In genomic region chr5:110840347-110840960, GRCh38 we compare ENCODE assay signal across 27 cellular contexts.
DNase-seq lines count a peak whose midpoint lies in the region; ATAC-seq and TF ChIP-seq lines count a peak whose summit lies in the region.
"Had no signal": no experiment of that assay in that cellular context is flagged by ENCODE, and none has a peak within 500 bp of the region (broad histone marks: within the 10 kb centered on the region; RNA-seq: fewer than 3 reads in every experiment).

No MANE protein-coding gene starts in this region.

- H3K27me3 ChIP-seq in right cardiac atrium (ENCODE audit: control insufficient read depth, insufficient read depth) (no peaks in the 10 kb centered on the region), left ventricle myocardium inferior (ENCODE audit: low read depth) (no peaks in the 10 kb centered on the region), endodermal cell (ENCODE audit: control insufficient read depth, insufficient read depth, low read length, poor library complexity, severe bottlenecking) (no peaks in the 10 kb centered on the region)
- H3K27me3 ChIP-seq: heart left ventricle, pancreas, right atrium auricular region had no signal

- H3K27ac ChIP-seq in right cardiac atrium (ENCODE audit: low read length) (no peak overlapping the region), left ventricle myocardium inferior (replicated peaks) (no peak overlapping the region), endodermal cell (ENCODE audit: low read depth, low read length) (no peak overlapping the region)
- H3K27ac ChIP-seq: A549, heart left ventricle, pancreas, right atrium auricular region, SK-N-MC, WERI-Rb-1 had no signal

- no peaks in the 10 kb centered on the region for H3K9me3 Mint-ChIP-seq in endodermal cell
- H3K9me3 Mint-ChIP-seq: activated CD4-positive, alpha-beta T cell treated with anti-CD3 and anti-CD28 coated beads, Interleukin-2, amount 10 ng/mL, durations not matched to agents 7 days and 5 days; activated naive CD4-positive, alpha-beta T cell treated with anti-CD3 and anti-CD28 coated beads, Interleukin-2, amount 10 ng/mL, durations not matched to agents 7 days and 5 days; type B pancreatic cell had no signal

- H3K36me3 ChIP-seq in left ventricle myocardium inferior (no peaks in the 10 kb centered on the region), endodermal cell (ENCODE audit: control insufficient read depth, insufficient read depth, low read length) (no peaks in the 10 kb centered on the region)
- H3K36me3 ChIP-seq: heart left ventricle, pancreas, right atrium auricular region, WERI-Rb-1 had no signal

- H3K4me3 ChIP-seq in right cardiac atrium (ENCODE audit: low read length) (no peak overlapping the region), left ventricle myocardium inferior (no peak overlapping the region), endodermal cell (ENCODE audit: low read length) (no peak overlapping the region)
- H3K4me3 ChIP-seq: A549, heart left ventricle, pancreas, right atrium auricular region, SK-N-MC had no signal

- H3K36me3 Mint-ChIP-seq in endodermal cell (ENCODE audit: low read depth) = no peaks in the 10 kb centered on the region
- H3K36me3 Mint-ChIP-seq: activated naive CD4-positive, alpha-beta T cell treated with anti-CD3 and anti-CD28 coated beads, Interleukin-2, amount 10 ng/mL, durations not matched to agents 7 days and 5 days; type B pancreatic cell had no signal

- ATAC-seq in right cardiac atrium = peak in 1 of 2 donors; percentile 41
- no peak for ATAC-seq in HG03354 (IDR thresholded peaks at IDR 0.05; ENCODE audit: poor library complexity, severe bottlenecking, unreplicated experiment)
- ATAC-seq: A549; activated T-cell treated with anti-CD3 and anti-CD28 coated beads, Interleukin-2, amount 50 U/mL, for 72 hours; heart left ventricle; naive thymus-derived CD8-positive, alpha-beta T cell; pancreas had no signal

- H3K9me3 ChIP-seq in right cardiac atrium (ENCODE audit: control insufficient read depth, low read length) = no peaks in the 10 kb centered on the region
- no peaks in the 10 kb centered on the region for H3K9me3 ChIP-seq in left ventricle myocardium inferior (replicated peaks)
- no peaks in the 10 kb centered on the region for H3K9me3 ChIP-seq in endodermal cell (ENCODE audit: control insufficient read depth, low read length)
- H3K9me3 ChIP-seq: A549, heart left ventricle, pancreas, right atrium auricular region had no signal

- 79% methylated on average over 7 of the region's 7 CpGs for WGBS in right cardiac atrium
- 89 to 94% methylated on average over 3 to 7 of the region's 7 CpGs for WGBS in endodermal cell (ENCODE audit: insufficient coverage in 1 of 2, insufficient read length in 1 of 2), 2 experiments

- no peaks in the 10 kb centered on the region for H3K4me1 Mint-ChIP-seq in endodermal cell
- H3K4me1 Mint-ChIP-seq: activated CD4-positive, alpha-beta T cell treated with anti-CD3 and anti-CD28 coated beads, Interleukin-2, amount 10 ng/mL, durations not matched to agents 7 days and 5 days; activated naive CD4-positive, alpha-beta T cell treated with anti-CD3 and anti-CD28 coated beads, Interleukin-2, amount 10 ng/mL, durations not matched to agents 7 days and 5 days; B cell; naive thymus-derived CD8-positive, alpha-beta T cell had no signal

- peak overlapping the region; percentile 15 for H3K27ac Mint-ChIP-seq in endodermal cell
- H3K27ac Mint-ChIP-seq: activated CD4-positive, alpha-beta T cell treated with anti-CD3 and anti-CD28 coated beads, Interleukin-2, amount 10 ng/mL, durations not matched to agents 7 days and 5 days; activated naive CD4-positive, alpha-beta T cell treated with anti-CD3 and anti-CD28 coated beads, Interleukin-2, amount 10 ng/mL, durations not matched to agents 7 days and 5 days; activated T-cell treated with anti-CD3 and anti-CD28 coated beads, Interleukin-2, amount 50 U/mL, for 72 hours; B cell; dendritic cell treated with granulocyte-macrophage colony-stimulating factor and Interleukin-4, amounts not matched to agents 40 ng/mL and 50 ng/mL, for 4 days; HFFc6; naive thymus-derived CD8-positive, alpha-beta T cell; type B pancreatic cell had no signal

- H3K4me1 ChIP-seq in right cardiac atrium (ENCODE audit: control insufficient read depth, insufficient read depth, low read length) = no peaks in the 10 kb centered on the region
- no peaks in the 10 kb centered on the region for H3K4me1 ChIP-seq in left ventricle myocardium inferior
- H3K4me1 ChIP-seq in endodermal cell (ENCODE audit: control insufficient read depth, insufficient read depth, low read length) = no peaks in the 10 kb centered on the region
- H3K4me1 ChIP-seq: A549, heart left ventricle, pancreas, right atrium auricular region had no signal

- TF ChIP-seq CTCF in left ventricle myocardium inferior (IDR thresholded peaks at IDR 0.05; ENCODE audit: borderline replicate concordance) = no peak
- TF ChIP-seq CTCF in endodermal cell (conservative IDR thresholded peaks at IDR 0.05) = no peak

- H3K27me3 Mint-ChIP-seq in endodermal cell (ENCODE audit: insufficient read depth) = no peaks in the 10 kb centered on the region
- H3K27me3 Mint-ChIP-seq: activated CD4-positive, alpha-beta T cell treated with anti-CD3 and anti-CD28 coated beads, Interleukin-2, amount 10 ng/mL, durations not matched to agents 7 days and 5 days; activated naive CD4-positive, alpha-beta T cell treated with anti-CD3 and anti-CD28 coated beads, Interleukin-2, amount 10 ng/mL, durations not matched to agents 7 days and 5 days; B cell; dendritic cell treated with granulocyte-macrophage colony-stimulating factor and Interleukin-4, amounts not matched to agents 40 ng/mL and 50 ng/mL, for 4 days had no signal

- H3K4me3 Mint-ChIP-seq in endodermal cell = no peak overlapping the region
- H3K4me3 Mint-ChIP-seq: activated CD4-positive, alpha-beta T cell treated with anti-CD3 and anti-CD28 coated beads, Interleukin-2, amount 10 ng/mL, durations not matched to agents 7 days and 5 days; activated naive CD4-positive, alpha-beta T cell treated with anti-CD3 and anti-CD28 coated beads, Interleukin-2, amount 10 ng/mL, durations not matched to agents 7 days and 5 days; activated T-cell treated with anti-CD3 and anti-CD28 coated beads, Interleukin-2, amount 50 U/mL, for 72 hours; B cell; dendritic cell treated with granulocyte-macrophage colony-stimulating factor and Interleukin-4, amounts not matched to agents 40 ng/mL and 50 ng/mL, for 4 days; HFFc6; naive thymus-derived CD8-positive, alpha-beta T cell; type B pancreatic cell had no signal

- H3K9ac ChIP-seq in endodermal cell (ENCODE audit: extremely low read depth, low read length, poor library complexity, severe bottlenecking) = no peak overlapping the region

- DNase-seq in right cardiac atrium (peak; percentile 33 to 70 (median 67)), left ventricle myocardium inferior (no peak), endodermal cell (peak; percentile 38), myocyte (ENCODE audit: low read depth) (peak; percentile 64), NCI-H1417 (lab: John Stamatoyannopoulos, UW) (no peak), SKM-1 (lab: John Stamatoyannopoulos, UW; ENCODE audit: unreplicated experiment) (no peak)
- no peak for DNase-seq in activated naive CD4-positive, alpha-beta T cell (lab: John Stamatoyannopoulos, UW)
- DNase-seq: activated CD4-positive, alpha-beta T cell treated with anti-CD3 and anti-CD28 coated beads, Interleukin-2, amount 10 ng/mL, durations not matched to agents 7 days and 5 days; activated naive CD4-positive, alpha-beta T cell treated with anti-CD3 and anti-CD28 coated beads, Interleukin-2, amount 10 ng/mL, durations not matched to agents 7 days and 5 days; activated T-cell treated with anti-CD3 and anti-CD28 coated beads, Interleukin-2, amount 50 U/mL, for 72 hours; central memory CD4-positive, alpha-beta T cell; HFFc6; mesendoderm; MM.1S; naive thymus-derived CD8-positive, alpha-beta T cell; NCI-H1694 treated with DMSO at 0.1 percent for 48 hours; NCI-H526; WERI-Rb-1 had no signal

- intact Hi-C loops in right cardiac atrium (cut with DNase I) (no loop called here), left ventricle myocardium inferior (cut with micrococcal nuclease) (no loop called here)

Comparison
In these comparisons a context has a peak if more than half of its experiments do, and no peak if none do; other contexts are left out.
1. DNase-seq: peak in right cardiac atrium (3 of 3), endodermal cell (single experiment) and myocyte (single experiment); none in left ventricle myocardium inferior (single experiment), activated naive CD4-positive, alpha-beta T cell (0 of 4), NCI-H1417 (0 of 3) and SKM-1 (single experiment).